ENCODE assay signal across 10 cellular contexts in genomic region chr17:40110026-40110425, GRCh38. TPM values are rescaled to one million over a fixed set of nuclear protein-coding genes. Genes with fewer than 3 reads are reported as not detected.
DNase-seq lines count a peak whose midpoint lies in the region; ATAC-seq and TF ChIP-seq lines count a peak whose summit lies in the region.
"Had no signal": no experiment of that assay in that cellular context is flagged by ENCODE, and none has a peak within 500 bp of the region (broad histone marks: within the 10 kb centered on the region; RNA-seq: fewer than 3 reads in every experiment).

No MANE protein-coding gene starts in this region.

- H3K27me3 ChIP-seq in right lobe of liver (no peaks in the 10 kb centered on the region), stomach (no peaks in the 10 kb centered on the region)

- intact Hi-C loops in right lobe of liver (cut with DNase I), result loop anchor here in 1 of 2 donors (10.0 kb wide), 1 partner anchor 55 kb away; no protein-coding TSS in a partner anchor
- intact Hi-C loops in stomach (cut with DNase I; ENCODE audit: low total_unique reads), result no loop called here

- no peaks in the 10 kb centered on the region for H3K9me3 ChIP-seq in HEK293 (ENCODE audit: control insufficient read depth, insufficient read depth, low read depth, low read length)
- no peaks in the 10 kb centered on the region for H3K9me3 ChIP-seq in right lobe of liver
- no peaks in the 10 kb centered on the region for H3K9me3 ChIP-seq in stomach

- TF ChIP-seq POLR2A in right lobe of liver (IDR thresholded peaks at IDR 0.05), result no peak
- TF ChIP-seq POLR2A in stomach (IDR thresholded peaks at IDR 0.05), result no peak

- H3K4me3 Mint-ChIP-seq in central memory CD8-positive, alpha-beta T cell, result peak overlapping the region; percentile 26

- POLR2A ChIA-PET in HEK293 (lab: Yijun Ruan, JAX), result interaction anchor here (0.5 to 8.2 kb wide), 7 partner anchors 11 to 371 kb away, joined by 3 to 117 read pairs (median 3); partner anchors contain the start of genes CASC3, MSL1 and NR1D1

- peaks cover 77% of the 10 kb centered on the region for H3K4me1 Mint-ChIP-seq in central memory CD8-positive, alpha-beta T cell

- TF ChIP-seq CTCF in HEK293 (tag by site-specific recombination; IDR thresholded peaks at IDR 0.05) (no peak), right lobe of liver (IDR thresholded peaks at IDR 0.05) (no peak), stomach (IDR thresholded peaks at IDR 0.05) (no peak)

- no peak for DNase-seq in central memory CD8-positive, alpha-beta T cell (ENCODE audit: low spot score in 2 of 2)
- peak in 1 of 3 donors; percentile 11 for DNase-seq in right lobe of liver
- DNase-seq in stomach, result no peak
- no peak for DNase-seq in NOMO-1 treated with DMSO at 0.1 percent for 48 hours (lab: John Stamatoyannopoulos, UW; ENCODE audit: unreplicated experiment)
- DNase-seq: amniotic stem cell, hippocampal formation had no signal

- H3K9me3 Mint-ChIP-seq in central memory CD8-positive, alpha-beta T cell, result no peaks in the 10 kb centered on the region

- peaks cover 9% of the 10 kb centered on the region for H3K36me3 Mint-ChIP-seq in central memory CD8-positive, alpha-beta T cell (ENCODE audit: insufficient read depth)

- peak overlapping the region; percentile 32 for H3K27ac Mint-ChIP-seq in central memory CD8-positive, alpha-beta T cell (ENCODE audit: low read depth)

- no peak for ATAC-seq in central memory CD8-positive, alpha-beta T cell (replicated peaks; ENCODE audit: extremely low read depth, poor library complexity, severe bottlenecking)
- ATAC-seq in right lobe of liver (no peak), GM19467 (IDR thresholded peaks at IDR 0.05; ENCODE audit: unreplicated experiment) (no peak), HG02623 (IDR thresholded peaks at IDR 0.05; ENCODE audit: unreplicated experiment) (no peak), GM19328 (IDR thresholded peaks at IDR 0.05; ENCODE audit: unreplicated experiment) (no peak)

- CTCF ChIA-PET in HEK293 (lab: Yijun Ruan, JAX), result interaction anchor here (0.6 to 7.8 kb wide), 16 partner anchors 7 to 182 kb away, joined by 3 to 182 read pairs (median 11); partner anchors contain the start of genes MSL1, NR1D1 and THRA

- H3K27me3 Mint-ChIP-seq in central memory CD8-positive, alpha-beta T cell, result no peaks in the 10 kb centered on the region

- H3K4me1 ChIP-seq in HEK293 (ENCODE audit: control insufficient read depth, insufficient read depth, low read length), result peaks cover 30% of the 10 kb centered on the region
- peaks cover 2 to 74% (median 40%) of the 10 kb centered on the region in 4 donors for H3K4me1 ChIP-seq in right lobe of liver
- peaks cover 80 to 100% (median 96%) of the 10 kb centered on the region in 4 donors for H3K4me1 ChIP-seq in stomach

- 69% methylated on average over 2 of the region's 2 CpGs for WGBS in right lobe of liver (ENCODE audit: insufficient coverage, low coverage, low lambda C conversion rate, missing lambda C conversion rate)
- WGBS in stomach, 5 donors, result 42 to 58% (median 56%) methylated on average over 2 of the region's 2 CpGs

- H3K27ac ChIP-seq in HEK293 (ENCODE audit: extremely low read depth, low read depth, low read length) (no peak overlapping the region; the same call in 1 of the 2 replicates), right lobe of liver (peak overlapping the region; percentile 90 to 91 (median 90)), stomach (peak overlapping the region; percentile 79 to 98 (median 97))

- no peak for TF ChIP-seq EP300 in stomach (IDR thresholded peaks at IDR 0.05)

- no peaks in the 10 kb centered on the region for H3K36me3 ChIP-seq in HEK293 (ENCODE audit: control insufficient read depth in 2 of 2, insufficient read depth in 1 of 2, low read length in 2 of 2)
- H3K36me3 ChIP-seq in right lobe of liver, result no peaks in the 10 kb centered on the region
- no peaks in the 10 kb centered on the region for H3K36me3 ChIP-seq in stomach

- H3K4me3 ChIP-seq in HEK293 (ENCODE audit: low read depth, low read length), result no peak overlapping the region
- no peak overlapping the region for H3K4me3 ChIP-seq in right lobe of liver
- H3K4me3 ChIP-seq in stomach, result no peak overlapping the region

TF ChIP-seq in HEK293, 187 proteins besides CTCF, POLR2A, EP300 and RAD21:
- TF ChIP-seq ZNF654 (tag by site-specific recombination; IDR thresholded peaks at IDR 0.05; ENCODE audit: low read depth) (no peak), ZBTB7A (tag by site-specific recombination; IDR thresholded peaks at IDR 0.05; ENCODE audit: low read depth) (no peak), KLF1 (tag by site-specific recombination; IDR thresholded peaks at IDR 0.05) (0 out of 2 replicates have a peak, but pooled peaks have one; percentile 18), MEIS1 (CRISPR knock-in tag; IDR thresholded peaks at IDR 0.05; ENCODE audit: borderline replicate concordance) (no peak), ZNF324 (tag by site-specific recombination; IDR thresholded peaks at IDR 0.05) (no peak), ZNF624 (tag by site-specific recombination; IDR thresholded peaks at IDR 0.05) (no peak), SP3 (tag by site-specific recombination; IDR thresholded peaks at IDR 0.05) (0 out of 2 replicates have a peak, but pooled peaks have one; percentile 18), FEZF1 (tag by site-specific recombination; IDR thresholded peaks at IDR 0.05) (no peak), PATZ1 (tag by site-specific recombination; IDR thresholded peaks at IDR 0.05) (no peak)

RNA-seq across cellular contexts. Expression of gene NR1D1, which starts 9.6 kb away (rescaled TPM):
- 10 to 100 TPM in 4 of 6 experiments, 1 to 10 TPM in 2; 6.9 to 29.8 (median 16.0) TPM for total RNA-seq in right lobe of liver
- total RNA-seq in stomach, result 10 to 100 TPM in 2 of 5 donors, 1 to 10 TPM in 3; 2.8 to 14.9 (median 9.0) TPM
- 10 to 100 TPM in 1 of 3 donors, 1 to 10 TPM in 2; 5.5 to 20.5 (median 9.6) TPM for polyA plus RNA-seq in stomach

RNA-seq across cellular contexts. Expression of gene MSL1, which starts 11.7 kb away (rescaled TPM):
- total RNA-seq in right lobe of liver (10 to 100 TPM; 31.1 to 43.8 (median 36.0) TPM), stomach (100 to 1,000 TPM in 2 of 5 donors, 10 to 100 TPM in 3; 47.1 to 322 (median 90.1) TPM)
- polyA plus RNA-seq in stomach, result 10 to 100 TPM; 29.3 to 63.8 (median 32.7) TPM

RNA-seq across cellular contexts. Expression of gene CASC3, which starts 30.3 kb away (rescaled TPM):
- total RNA-seq in right lobe of liver (10 to 100 TPM; 19.6 to 31.5 (median 25.9) TPM), stomach (100 to 1,000 TPM in 2 of 5 donors, 10 to 100 TPM in 3; 41.9 to 198 (median 85.5) TPM)
- 10 to 100 TPM; 27.6 to 42.2 (median 37.0) TPM for polyA plus RNA-seq in stomach

RNA-seq across cellular contexts. Expression of gene THRA, which starts 47.3 kb away (rescaled TPM):
- total RNA-seq in right lobe of liver (1 to 10 TPM; 3.7 to 9.4 (median 7.7) TPM), stomach (10 to 100 TPM; 21.1 to 52.2 (median 38.4) TPM)
- polyA plus RNA-seq in stomach, result 10 to 100 TPM; 21.4 to 37.0 (median 26.4) TPM

RNA-seq across cellular contexts. Expression of gene MED24, which starts 55.8 kb away (rescaled TPM):
- total RNA-seq in right lobe of liver (10 to 100 TPM; 29.0 to 38.2 (median 35.9) TPM), stomach (100 to 1,000 TPM in 2 of 5 donors, 10 to 100 TPM in 3; 55.4 to 336 (median 91.6) TPM)
- 10 to 100 TPM; 24.1 to 49.5 (median 32.7) TPM for polyA plus RNA-seq in stomach
